Comparison of ENCODE assay signal across 27 cellular contexts in genomic region chr10:131660427-131660826, GRCh38.
"Had no signal": no experiment of that assay in that cellular context is flagged by ENCODE, and none has a peak within 500 bp of the region (broad histone marks: within the 10 kb centered on the region; RNA-seq: fewer than 3 reads in every experiment).

No MANE protein-coding gene starts in this region.

- H3K36me3 ChIP-seq: esophagus muscularis mucosa, gastroesophageal sphincter, heart right ventricle, left ventricle myocardium inferior, lower lobe of right lung, suprapubic skin, transverse colon had no signal

- H3K4me1 Mint-ChIP-seq: mesothelial cell of epicardium; naive B cell; stimulated activated naive CD8-positive, alpha-beta T cell treated with anti-CD3 and anti-CD28 coated beads, Interleukin-15, amount 100 ng/mL, for 72 hours had no signal

- ATAC-seq: foreskin keratinocyte; gastroesophageal sphincter; heart right ventricle; left colon; lower lobe of right lung; mucosa of descending colon; psoas muscle; right cardiac atrium; stimulated activated naive CD8-positive, alpha-beta T cell treated with anti-CD3 and anti-CD28 coated beads, Interleukin-15, amount 100 ng/mL, for 72 hours had no signal

- H3K36me3 Mint-ChIP-seq: mesothelial cell of epicardium; natural killer cell treated with Interleukin-12 subunit alpha and Interleukin-12 subunit beta and Interleukin-15 and Interleukin-18, amount 100 ng/mL, for 72 hours had no signal

- H3K9me3 ChIP-seq: lower lobe of right lung, mucosa of descending colon, psoas muscle, transverse colon had no signal

- H3K27ac ChIP-seq: coronary artery, esophagus muscularis mucosa, foreskin keratinocyte, gastroesophageal sphincter, heart right ventricle, left ventricle myocardium inferior, lower lobe of right lung, psoas muscle, skin epidermis, suprapubic skin, transverse colon had no signal

- H3K4me3 ChIP-seq: coronary artery, esophagus muscularis mucosa, gastroesophageal sphincter, heart right ventricle, left ventricle myocardium inferior, lower lobe of right lung, mucosa of descending colon, psoas muscle, skin epidermis, suprapubic skin, transverse colon had no signal

- H3K9me3 Mint-ChIP-seq: natural killer cell treated with Interleukin-12 subunit alpha and Interleukin-12 subunit beta and Interleukin-15 and Interleukin-18, amount 100 ng/mL, for 72 hours had no signal

- H3K4me3 Mint-ChIP-seq: mesothelial cell of epicardium; naive B cell; natural killer cell treated with Interleukin-12 subunit alpha and Interleukin-12 subunit beta and Interleukin-15 and Interleukin-18, amount 100 ng/mL, for 72 hours; neural crest cell; stimulated activated naive CD8-positive, alpha-beta T cell treated with anti-CD3 and anti-CD28 coated beads, Interleukin-15, amount 100 ng/mL, for 72 hours had no signal

- H3K27ac Mint-ChIP-seq: mesothelial cell of epicardium; naive B cell; natural killer cell treated with Interleukin-12 subunit alpha and Interleukin-12 subunit beta and Interleukin-15 and Interleukin-18, amount 100 ng/mL, for 72 hours had no signal

- DNase-seq: dermis blood vessel endothelial cell; effector memory CD4-positive, alpha-beta T cell; foreskin keratinocyte; heart right ventricle; hippocampal formation; kidney glomerular epithelial cell; left colon; left ventricle myocardium inferior; lower lobe of right lung; mucosa of descending colon; naive B cell; nucleus accumbens; psoas muscle; right cardiac atrium; stimulated activated CD4-positive, alpha-beta T cell treated with anti-CD3 and anti-CD28 coated beads, Interleukin-15, amount 100 ng/mL, for 24 hours; stimulated activated CD4-positive, alpha-beta T cell treated with anti-CD3 and anti-CD28 coated beads, Interleukin-2, amount 100 ng/mL, for 48 hours; stimulated activated naive CD4-positive, alpha-beta T cell; stimulated activated naive CD8-positive, alpha-beta T cell treated with anti-CD3 and anti-CD28 coated beads, Interleukin-15, amount 100 ng/mL, for 72 hours; transverse colon had no signal

- H3K27me3 ChIP-seq: foreskin keratinocyte, transverse colon had no signal

- H3K4me1 ChIP-seq: esophagus muscularis mucosa, foreskin keratinocyte, gastroesophageal sphincter, heart right ventricle, left ventricle myocardium inferior, lower lobe of right lung, psoas muscle, suprapubic skin, transverse colon had no signal
